Comparison of ENCODE assay signal across 8 cellular contexts in genomic region chr22:24555160-24555495, GRCh38. TPM values are rescaled to one million over a fixed set of nuclear protein-coding genes. Genes with fewer than 3 reads are reported as not detected.
DNase-seq lines count a peak whose midpoint lies in the region; ATAC-seq and TF ChIP-seq lines count a peak whose summit lies in the region.

No MANE protein-coding gene starts in this region.

- no peaks in the 10 kb centered on the region for H3K9me3 ChIP-seq in PC-9 (ENCODE audit: insufficient read depth, low read depth)
- no peaks in the 10 kb centered on the region for H3K9me3 ChIP-seq in esophagus muscularis mucosa
- no peaks in the 10 kb centered on the region for H3K9me3 ChIP-seq in muscle layer of duodenum (ENCODE audit: control insufficient read depth in 1 of 2, low read length in 2 of 2)

- H3K27ac ChIP-seq in PC-9 (peak overlapping the region; percentile 75), esophagus muscularis mucosa (replicated peaks in 1 of 4) (peak overlapping the region; percentile 94 to 98 (median 96)), muscle layer of duodenum (ENCODE audit: low read length) (peak overlapping the region; percentile 98)

- no peaks in the 10 kb centered on the region for H3K27me3 ChIP-seq in PC-9 (ENCODE audit: insufficient read depth, low read depth)
- H3K27me3 ChIP-seq in esophagus muscularis mucosa = no peaks in the 10 kb centered on the region
- H3K27me3 ChIP-seq in muscle layer of duodenum (ENCODE audit: low read depth, low read length) = no peaks in the 10 kb centered on the region

- TF ChIP-seq CTCF in PC-9 (conservative IDR thresholded peaks at IDR 0.05) (no peak), esophagus muscularis mucosa (IDR thresholded peaks at IDR 0.05) (no peak)

- no peak for TF ChIP-seq POLR2A in esophagus muscularis mucosa (IDR thresholded peaks at IDR 0.05; ENCODE audit: low read depth)

- CTCF ChIA-PET in PC-9 (lab: Charles Lee) = interaction anchor here (0.6 kb wide), 1 partner anchor 785 kb away, joined by 7 read pairs; no protein-coding TSS in a partner anchor

- peak overlapping the region; percentile 94 to 100 for H3K4me3 Mint-ChIP-seq in activated T-cell treated with anti-CD3 and anti-CD28 coated beads, Interleukin-2, amount 50 U/mL, for 72 hours

- no peaks in the 10 kb centered on the region for H3K9me2 ChIP-seq in PC-9 (ENCODE audit: insufficient read depth)

- H3K36me3 Mint-ChIP-seq in activated T-cell treated with anti-CD3 and anti-CD28 coated beads, Interleukin-2, amount 50 U/mL, for 72 hours (ENCODE audit: insufficient read depth in 2 of 2) = peaks cover 21 to 29% of the 10 kb centered on the region in 2 donors

- H3K27ac Mint-ChIP-seq in activated T-cell treated with anti-CD3 and anti-CD28 coated beads, Interleukin-2, amount 50 U/mL, for 72 hours = peak overlapping the region; percentile 98

- DNase-seq in DMS153 treated with DMSO at 0.1 percent for 48 hours (lab: John Stamatoyannopoulos, UW; ENCODE audit: unreplicated experiment) (peak; percentile 96), KBM-7 (peak; percentile 98), PC-9 (peak; percentile 94 to 95), esophagus muscularis mucosa (ENCODE audit: extremely low spot score) (peak; percentile 100)
- peak; percentile 98 for DNase-seq in activated T-cell treated with anti-CD3 and anti-CD28 coated beads, Interleukin-2, amount 50 U/mL, for 72 hours
- peak; percentile 99 for DNase-seq in stimulated activated CD8-positive, alpha-beta memory T cell treated with anti-CD3 and anti-CD28 coated beads, Interleukin-7, amount 100 ng/mL, for 4 hours (ENCODE audit: low read depth in 2 of 2)

- H3K36me3 ChIP-seq in PC-9 (ENCODE audit: low read depth) = peaks cover 19% of the 10 kb centered on the region; the same call in 1 of the 2 replicates
- peaks cover 5 to 33% (median 23%) of the 10 kb centered on the region in 4 donors for H3K36me3 ChIP-seq in esophagus muscularis mucosa
- H3K36me3 ChIP-seq in muscle layer of duodenum (ENCODE audit: control insufficient read depth in 1 of 2, insufficient read depth in 2 of 2, low read length in 2 of 2) = peaks cover 17 to 32% of the 10 kb centered on the region in 2 donors

- peak; percentile 63 for ATAC-seq in GM21717 (IDR thresholded peaks at IDR 0.05; ENCODE audit: unreplicated experiment)
- peak; percentile 86 to 88 for ATAC-seq in activated T-cell treated with anti-CD3 and anti-CD28 coated beads, Interleukin-2, amount 50 U/mL, for 72 hours (replicated peaks in 1 of 2)

- peaks cover 59% of the 10 kb centered on the region for H3K4me1 Mint-ChIP-seq in activated T-cell treated with anti-CD3 and anti-CD28 coated beads, Interleukin-2, amount 50 U/mL, for 72 hours (ENCODE audit: low read depth)

- H3K79me2 ChIP-seq in PC-9 (ENCODE audit: low read depth) = peaks cover 78% of the 10 kb centered on the region

- 0 out of 2 replicates have a peak, but pooled peaks cover 6% of the 10 kb centered on the region for H3F3A ChIP-seq in PC-9 (ENCODE audit: insufficient read depth, low read depth)

- peak overlapping the region; percentile 100 for H3K4me3 ChIP-seq in PC-9
- peak overlapping the region; percentile 73 to 97 (median 91) for H3K4me3 ChIP-seq in esophagus muscularis mucosa
- H3K4me3 ChIP-seq in muscle layer of duodenum (ENCODE audit: low read depth in 1 of 2, low read length in 2 of 2) = peak overlapping the region; percentile 77 to 89

- in situ Hi-C loops in KBM-7 (cut with MboI; ENCODE audit: low pct_unique_long_range_greater_than_20kb, low sequenced_read_pairs) = no loop called here

- TF ChIP-seq EP300 in esophagus muscularis mucosa (IDR thresholded peaks at IDR 0.05) = no peak

- peak overlapping the region; percentile 98 for H3K4me2 ChIP-seq in PC-9

- BruUV-seq in PC-9 (replicated peaks; lab: Mats Ljungman, UMichigan) = no TSS peak

- H4K20me1 ChIP-seq in PC-9 (ENCODE audit: insufficient read depth) = peaks cover 30% of the 10 kb centered on the region

- POLR2A ChIA-PET in PC-9 (lab: Charles Lee; ENCODE audit: unreplicated experiment) = interaction anchor here (0.6 to 0.7 kb wide), 4 partner anchors 15 to 1928 kb away, joined by 4 to 18 read pairs (median 6); no protein-coding TSS in a partner anchor

- no peaks in the 10 kb centered on the region for H3K27me3 Mint-ChIP-seq in activated T-cell treated with anti-CD3 and anti-CD28 coated beads, Interleukin-2, amount 50 U/mL, for 72 hours (ENCODE audit: low read depth)

- peaks cover 20% of the 10 kb centered on the region for H3K4me1 ChIP-seq in PC-9 (replicated peaks; ENCODE audit: insufficient read depth)
- H3K4me1 ChIP-seq in esophagus muscularis mucosa = peaks cover 65 to 80% (median 73%) of the 10 kb centered on the region in 4 donors
- peaks cover 8 to 56% of the 10 kb centered on the region in 2 donors for H3K4me1 ChIP-seq in muscle layer of duodenum (ENCODE audit: control insufficient read depth in 1 of 2, insufficient read depth in 2 of 2, low read length in 2 of 2)

- H2AFZ ChIP-seq in PC-9 = peak overlapping the region; percentile 94

- 0% methylated on average over 1 of the region's 25 CpGs for WGBS in esophagus muscularis mucosa

- intact Hi-C loops in PC-9 (cut with micrococcal nuclease; ENCODE audit: unreplicated experiment) (no loop called here), esophagus muscularis mucosa (cut with DNase I) (no loop called here)

- H3K9me3 Mint-ChIP-seq in activated T-cell treated with anti-CD3 and anti-CD28 coated beads, Interleukin-2, amount 50 U/mL, for 72 hours = no peaks in the 10 kb centered on the region

RNA-seq across cellular contexts. Expression of gene GUCD1, which starts 0.2 kb away (rescaled TPM):
- total RNA-seq in PC-9 (2021) = 69.1 and 80.2 TPM in 2 replicates
- total RNA-seq in activated T-cell treated with anti-CD3 and anti-CD28 coated beads, Interleukin-2, amount 50 U/mL, for 72 hours = 10 to 100 TPM; 96.4 to 98.2 TPM
- total RNA-seq in esophagus muscularis mucosa = 100 to 1,000 TPM in 3 of 4 donors, 10 to 100 TPM in 1; 93.4 to 202 (median 160) TPM

RNA-seq across cellular contexts. Expression of gene SNRPD3, which starts 0.7 kb away (rescaled TPM):
- 77.1 and 117 TPM in 2 replicates for total RNA-seq in PC-9 (2021)
- 10 to 100 TPM; 69.3 to 76.5 TPM for total RNA-seq in activated T-cell treated with anti-CD3 and anti-CD28 coated beads, Interleukin-2, amount 50 U/mL, for 72 hours
- 100 to 1,000 TPM in 1 of 4 donors, 10 to 100 TPM in 3; 63.8 to 110 (median 87.6) TPM for total RNA-seq in esophagus muscularis mucosa

RNA-seq across cellular contexts. Expression of gene LRRC75B, which starts 37.7 kb away (rescaled TPM):
- total RNA-seq in PC-9 (2021) = 2.2 and 4.5 TPM in 2 replicates
- 1 to 10 TPM; 1.2 to 2.0 TPM for total RNA-seq in activated T-cell treated with anti-CD3 and anti-CD28 coated beads, Interleukin-2, amount 50 U/mL, for 72 hours
- total RNA-seq in esophagus muscularis mucosa = 10 to 100 TPM; 11.3 to 22.1 (median 18.1) TPM

RNA-seq across cellular contexts. Expression of gene GGT1, which starts 47.9 kb away (rescaled TPM):
- total RNA-seq in PC-9 (2021) (7.4 and 10.2 TPM in 2 replicates), esophagus muscularis mucosa (1 to 10 TPM; 2.1 to 5.0 (median 3.1) TPM)
- total RNA-seq in activated T-cell treated with anti-CD3 and anti-CD28 coated beads, Interleukin-2, amount 50 U/mL, for 72 hours = 10 to 100 TPM; 34.4 to 47.6 TPM

RNA-seq across cellular contexts. Expression of gene UPB1, which starts 60.0 kb away (rescaled TPM):
- total RNA-seq in PC-9 (2021) (0.17 and 0.80 TPM in 2 replicates), esophagus muscularis mucosa (under 1 TPM; 0.29 to 0.83 (median 0.33) TPM)
- 1 to 10 TPM in 1 of 2 donors, under 1 TPM in 1; 0.26 to 1.2 TPM for total RNA-seq in activated T-cell treated with anti-CD3 and anti-CD28 coated beads, Interleukin-2, amount 50 U/mL, for 72 hours

Comparison
In these comparisons a context has a peak if more than half of its experiments do, and no peak if none do; other contexts are left out.
1. Peak in every context shown above with its lines: DNase-seq, ATAC-seq, H3K4me3 ChIP-seq and H3K27ac ChIP-seq.